ENCODE assay signal across 19 cellular contexts in the genomic region with DNA sequence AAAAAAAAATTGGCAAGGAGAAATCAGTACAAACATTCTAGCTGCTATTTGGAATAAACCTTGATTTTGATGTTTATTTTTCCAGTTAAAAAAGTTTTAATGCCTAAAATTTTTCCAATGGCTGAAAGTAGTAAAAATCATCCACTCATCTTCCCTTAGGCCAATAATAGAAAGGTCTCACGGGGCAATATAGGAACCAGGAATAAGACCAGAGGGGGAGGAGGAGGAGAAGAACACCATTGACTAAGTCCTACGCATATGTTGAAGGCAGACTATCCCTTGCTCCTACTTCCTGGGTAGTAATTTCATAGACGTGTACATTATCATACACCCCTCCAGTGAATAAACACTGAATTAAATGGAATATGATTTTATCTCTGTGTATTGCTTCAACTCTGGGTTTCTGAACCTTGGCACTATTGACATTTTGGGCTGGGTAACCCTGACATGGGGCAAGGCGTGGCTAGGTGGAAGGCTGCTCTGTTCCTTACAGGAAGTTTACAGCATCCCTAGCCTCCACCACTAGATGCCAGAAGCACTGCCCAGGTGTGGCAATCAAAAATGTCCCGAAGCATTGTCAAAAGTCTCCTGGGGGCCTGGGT. TPM values are rescaled to one million over a fixed set of nuclear protein-coding genes. Genes with fewer than 3 reads are reported as not detected.
DNase-seq lines count a peak whose midpoint lies in the region; ATAC-seq, FAIRE-seq and TF ChIP-seq lines count a peak whose summit lies in the region.
"Had no signal": no experiment of that assay in that cellular context is flagged by ENCODE, and none has a peak within 500 bp of the region (broad histone marks: within the 10 kb centered on the region; RNA-seq: fewer than 3 reads in every experiment).

No MANE protein-coding gene starts in this region.

- H3K9me3 ChIP-seq in left lung (no peaks in the 10 kb centered on the region), small intestine (ENCODE audit: control insufficient read depth, low read depth) (no peaks in the 10 kb centered on the region)
- H3K9me3 ChIP-seq: BLaER1 had no signal

- no peak overlapping the region for H4K5ac ChIP-seq in mesendoderm (ENCODE audit: low read length)

- no peak overlapping the region for H3K27ac ChIP-seq in left lung
- H3K27ac ChIP-seq in small intestine (ENCODE audit: low read depth in 1 of 2, low read length in 1 of 2) = peak overlapping the region in 1 of 2 donors; percentile 4
- H3K27ac ChIP-seq in mesendoderm (ENCODE audit: low read depth, low read length) = no peak overlapping the region
- H3K27ac ChIP-seq: BLaER1, SJCRH30 had no signal

- H3K9ac ChIP-seq in mesendoderm (ENCODE audit: low read length) = no peak overlapping the region
- H3K9ac ChIP-seq: BLaER1 had no signal

- intact Hi-C loops in left lung (cut with DNase I) = no loop called here

- peak; percentile 25 for ATAC-seq in left lung
- ATAC-seq in HG03139 (IDR thresholded peaks at IDR 0.05; ENCODE audit: unreplicated experiment) = no peak
- no peak for ATAC-seq in GM19023 (IDR thresholded peaks at IDR 0.05; ENCODE audit: unreplicated experiment)

- no peak overlapping the region for H2BK15ac ChIP-seq in mesendoderm (replicated peaks; ENCODE audit: low read depth)

- DNase-seq in CD1c-positive myeloid dendritic cell (ENCODE audit: extremely low spot score) (peak; percentile 58), LoVo (ENCODE audit: low spot score) (peak; percentile 54), left lung (no peak), small intestine (peak; percentile 91), DMS79 (lab: John Stamatoyannopoulos, UW) (no peak), mesendoderm (no peak)
- DNase-seq: DND-41, H7, NCI-H1092 treated with DMSO at 0.1 percent for 48 hours, NCI-H1694 treated with DMSO at 0.1 percent for 48 hours, NCI-H2107, NCI-H2227 treated with DMSO at 0.1 percent for 48 hours, NCI-H510A treated with DMSO at 0.1 percent for 48 hours, NCI-H774, OCI-M1, SJCRH30 had no signal

- H3K27me3 ChIP-seq in left lung (no peaks in the 10 kb centered on the region), small intestine (ENCODE audit: control insufficient read depth in 2 of 2, insufficient read depth in 2 of 2, low read length in 2 of 2) (no peaks in the 10 kb centered on the region), mesendoderm (ENCODE audit: insufficient read depth, low read length, poor library complexity) (no peaks in the 10 kb centered on the region)
- H3K27me3 ChIP-seq: BLaER1 had no signal

- TF ChIP-seq CTCF in left lung (IDR thresholded peaks at IDR 0.05) = no peak

- H2AK5ac ChIP-seq in mesendoderm (ENCODE audit: low read length) = no peak overlapping the region

- H3K4me2 ChIP-seq in mesendoderm (ENCODE audit: low read length) = no peak overlapping the region
- H3K4me2 ChIP-seq: BLaER1 had no signal

- H3K79me2 ChIP-seq in mesendoderm (ENCODE audit: control insufficient read depth, insufficient read depth, low read length) = no peaks in the 10 kb centered on the region

- H3K36me3 ChIP-seq in left lung (no peaks in the 10 kb centered on the region), small intestine (ENCODE audit: control insufficient read depth in 2 of 2, insufficient read depth in 2 of 2, low read length in 2 of 2) (no peaks in the 10 kb centered on the region), mesendoderm (ENCODE audit: control insufficient read depth, insufficient read depth, low read length) (no peaks in the 10 kb centered on the region)
- H3K36me3 ChIP-seq: BLaER1, SJCRH30 had no signal

- H3K4me3 ChIP-seq in left lung = no peak overlapping the region
- no peak overlapping the region for H3K4me3 ChIP-seq in small intestine (ENCODE audit: low read depth in 1 of 2, low read length in 2 of 2)
- H3K4me3 ChIP-seq in mesendoderm (ENCODE audit: low read length) = no peak overlapping the region
- H3K4me3 ChIP-seq: BLaER1, SJCRH30 had no signal

- 14 to 62% (median 39%) methylated on average over 5 of the region's 5 CpGs for WGBS in small intestine, 3 donors
- no CpG with 5 or more reads among the region's 5 CpGs for WGBS in mesendoderm (ENCODE audit: extremely low coverage, insufficient coverage, low lambda C conversion rate)

- no peaks in the 10 kb centered on the region for H3K4me1 ChIP-seq in left lung
- H3K4me1 ChIP-seq in small intestine (ENCODE audit: control insufficient read depth in 2 of 2, insufficient read depth in 1 of 2, low read depth in 1 of 2, low read length in 1 of 2) = peaks cover 0 to 3% of the 10 kb centered on the region in 2 donors
- no peaks in the 10 kb centered on the region for H3K4me1 ChIP-seq in mesendoderm (ENCODE audit: control insufficient read depth, low read depth, low read length)
- H3K4me1 ChIP-seq: SJCRH30 had no signal

- no peak overlapping the region for H3K23ac ChIP-seq in mesendoderm (ENCODE audit: low read length)

- FAIRE-seq in small intestine (lab: Jason Lieb, UNC) = no peak

- no peak overlapping the region for H2BK120ac ChIP-seq in mesendoderm (ENCODE audit: low read depth, low read length)

- H4K8ac ChIP-seq in mesendoderm (ENCODE audit: low read depth, low read length) = no peak overlapping the region

- H3K18ac ChIP-seq in mesendoderm (ENCODE audit: low read length) = no peak overlapping the region

- no peak overlapping the region for H3K56ac ChIP-seq in mesendoderm (ENCODE audit: low read length)

- no peak overlapping the region for H3K4ac ChIP-seq in mesendoderm (ENCODE audit: low read depth, low read length)

- H3K79me1 ChIP-seq in mesendoderm (ENCODE audit: low read length) = no peaks in the 10 kb centered on the region

- H2BK5ac ChIP-seq in mesendoderm (ENCODE audit: low read length) = no peak overlapping the region

RNA-seq across cellular contexts. Expression of gene FHAD1, which starts 17.4 kb away (rescaled TPM):
- 1 to 10 TPM; 1.4 to 8.5 TPM for total RNA-seq in left lung
- under 1 TPM; 0.22 to 0.45 (median 0.27) TPM for polyA plus RNA-seq in small intestine
- polyA plus RNA-seq in mesendoderm (2013, experiment 1 of 2) = 0.48 TPM
- polyA plus RNA-seq in mesendoderm (2013, experiment 2 of 2) = 0.32 TPM

Comparison
In these comparisons a context has a peak if more than half of its experiments do, and no peak if none do; other contexts are left out.
1. DNase-seq: peak in CD1c-positive myeloid dendritic cell (single experiment), LoVo (single experiment) and small intestine (single experiment); none in left lung (0 of 2), DMS79 (single experiment) and mesendoderm (single experiment).